In the genomic region with DNA sequence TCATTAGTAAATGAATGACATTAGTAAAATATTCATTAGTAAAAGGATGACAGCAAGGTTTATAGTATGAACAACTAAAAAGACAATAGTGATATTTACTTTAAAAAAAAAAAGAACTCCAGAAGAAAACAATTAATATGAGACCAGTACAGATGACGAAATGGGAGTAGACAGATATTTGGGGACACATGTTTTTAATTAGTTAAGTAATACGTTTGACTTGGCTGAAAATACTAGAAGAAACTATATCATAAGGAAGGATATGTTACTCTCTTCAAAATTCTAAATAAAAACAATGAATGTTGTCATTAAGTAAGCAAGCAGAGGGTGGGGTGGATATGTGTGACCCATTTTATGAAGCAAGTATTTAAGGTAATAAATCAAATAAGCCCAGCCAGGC, we compare ENCODE assay signal across 25 cellular contexts.
"Had no signal": no experiment of that assay in that cellular context is flagged by ENCODE, and none has a peak within 500 bp of the region (broad histone marks: within the 10 kb centered on the region; RNA-seq: fewer than 3 reads in every experiment).

No MANE protein-coding gene starts in this region.

- H3K4me1 ChIP-seq: foreskin keratinocyte, heart left ventricle, left lung, lower lobe of right lung, pancreas, prostate gland, uterus had no signal

- H3K9me3 ChIP-seq: heart left ventricle, left lung, lower lobe of right lung, pancreas, prostate gland, thoracic aorta, uterus had no signal

- H3K27ac ChIP-seq: foreskin keratinocyte, heart left ventricle, left lung, lower lobe of right lung, pancreas, prostate gland, skin epidermis, thoracic aorta, uterus had no signal

- DNase-seq: activated CD4-positive, alpha-beta T cell treated with anti-CD3 and anti-CD28 coated beads, Interleukin-2, amount 50 U/mL, for 1 hour; activated CD8-positive, alpha-beta T cell treated with anti-CD3 and anti-CD28 coated beads for 36 hours; activated naive CD8-positive, alpha-beta T cell treated with anti-CD3 and anti-CD28 coated beads, Interleukin-2, amount 50 U/mL, for 24 hours; activated T-cell treated with anti-CD3 and anti-CD28 coated beads, Interleukin-2, amount 50 U/mL, for 4 hours; amygdala; caudate nucleus; foreskin keratinocyte; heart left ventricle; left lung; lower lobe of right lung; naive thymus-derived CD8-positive, alpha-beta T cell; nucleus accumbens; pancreas; retina; stimulated activated CD4-positive, alpha-beta T cell treated with anti-CD3 and anti-CD28 coated beads, Interleukin-4, amount 100 ng/mL, for 24 hours; T-helper 17 cell; T1000; uterus had no signal

- ATAC-seq: activated CD8-positive, alpha-beta T cell treated with anti-CD3 and anti-CD28 coated beads for 36 hours; activated naive CD8-positive, alpha-beta T cell treated with anti-CD3 and anti-CD28 coated beads, Interleukin-2, amount 50 U/mL, for 24 hours; activated T-cell treated with anti-CD3 and anti-CD28 coated beads, Interleukin-2, amount 50 U/mL, for 4 hours; esophagus mucosa; foreskin keratinocyte; heart left ventricle; left lung; lower lobe of right lung; naive thymus-derived CD8-positive, alpha-beta T cell; pancreas; sciatic nerve; stimulated activated effector memory CD8-positive, alpha-beta T cell treated with anti-CD3 and anti-CD28 coated beads, Interleukin-12 subunit alpha, Interleukin-12 subunit beta, amount 100 ng/mL, for 72 hours; T-helper 17 cell; WTC11 had no signal

- H3K4me3 ChIP-seq: heart left ventricle, left lung, lower lobe of right lung, pancreas, prostate gland, skin epidermis, thoracic aorta, uterus had no signal

- H3K27me3 ChIP-seq: foreskin keratinocyte, heart left ventricle, left lung, pancreas, uterus had no signal

- H3K36me3 ChIP-seq: heart left ventricle, left lung, lower lobe of right lung, pancreas, prostate gland, thoracic aorta, uterus had no signal
